In the genomic region with DNA sequence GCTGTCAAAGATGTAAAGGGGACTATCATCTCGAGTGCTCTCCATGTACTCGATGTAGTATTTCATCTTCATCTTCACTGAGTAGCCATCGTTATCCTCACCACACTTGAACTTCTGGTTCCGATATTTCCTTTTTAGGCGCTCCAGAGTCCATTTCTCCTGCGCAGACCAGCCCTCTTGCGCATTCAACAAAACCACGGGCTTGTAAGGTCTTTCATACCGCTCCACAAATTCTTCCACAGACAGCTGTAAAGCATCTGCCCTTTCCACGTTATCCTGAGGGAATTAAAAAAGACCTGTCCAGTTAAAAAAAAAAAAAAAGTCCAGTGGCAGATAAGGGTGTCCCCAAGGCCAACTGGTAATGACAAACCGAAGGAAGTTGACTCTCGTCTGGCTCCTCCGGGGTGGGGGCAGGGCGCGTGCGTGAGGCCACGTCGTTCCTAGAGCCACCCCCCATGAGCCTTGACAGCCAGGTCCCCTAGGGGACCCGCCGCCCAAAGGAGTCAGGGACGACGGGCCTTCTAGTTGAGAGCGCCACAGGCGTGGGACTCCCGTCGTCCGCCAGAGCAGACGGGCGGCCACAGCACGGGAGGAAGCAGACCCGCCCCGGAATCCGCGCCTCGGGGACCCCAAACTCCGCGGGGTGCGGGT, we compare ENCODE assay signal across 8 cellular contexts. TPM values are rescaled to one million over a fixed set of nuclear protein-coding genes. Genes with fewer than 3 reads are reported as not detected.
DNase-seq lines count a peak whose midpoint lies in the region; ATAC-seq and TF ChIP-seq lines count a peak whose summit lies in the region.

No MANE protein-coding gene starts in this region.

- H3K36me3 ChIP-seq in left lung = peaks cover 3 to 57% of the 10 kb centered on the region in 2 donors

- no peak for TF ChIP-seq CTCF in chondrocyte (IDR thresholded peaks at IDR 0.05)
- no peak for TF ChIP-seq CTCF in left lung (IDR thresholded peaks at IDR 0.05)

- intact Hi-C loops in left lung (cut with DNase I) = no loop called here

- H3K27ac Mint-ChIP-seq in chondrocyte (ENCODE audit: unreplicated experiment) = peak overlapping the region; percentile 99

- no peaks in the 10 kb centered on the region for H3K27me3 Mint-ChIP-seq in chondrocyte (ENCODE audit: low read depth)

- DNase-seq in DMS53 treated with DMSO at 0.1 percent for 48 hours (lab: John Stamatoyannopoulos, UW; ENCODE audit: unreplicated experiment) (peak; percentile 28), KG1 (lab: John Stamatoyannopoulos, UW) (peak; percentile 73), chondrocyte (ENCODE audit: low spot score) (no peak), left lung (peak; percentile 84 to 91), NCI-H2081 treated with DMSO at 0.1 percent for 48 hours (lab: John Stamatoyannopoulos, UW) (no peak)
- DNase-seq in activated CD4-positive, alpha-beta T cell treated with anti-CD3 and anti-CD28 coated beads for 1 hour = peak; percentile 56
- peak; percentile 62 to 72 for DNase-seq in stimulated activated CD4-positive, alpha-beta T cell treated with anti-CD3 and anti-CD28 coated beads, Interleukin-4, amount 100 ng/mL, for 48 hours (ENCODE audit: low read depth in 2 of 2)

- H3K9me3 ChIP-seq in left lung = no peaks in the 10 kb centered on the region

- H3K27ac ChIP-seq in left lung = peak overlapping the region; percentile 100

- ATAC-seq in GM21528 (IDR thresholded peaks at IDR 0.05; ENCODE audit: low FRiP score, unreplicated experiment) (peak; percentile 27), left lung (peak; percentile 63)

- H3K4me1 Mint-ChIP-seq in chondrocyte (ENCODE audit: low read depth) = peaks cover 52% of the 10 kb centered on the region

- no peaks in the 10 kb centered on the region for H3K27me3 ChIP-seq in left lung

- peak overlapping the region; percentile 91 for H3K4me3 Mint-ChIP-seq in chondrocyte (ENCODE audit: unreplicated experiment)

- peaks cover 17 to 70% of the 10 kb centered on the region in 2 donors for H3K4me1 ChIP-seq in left lung

- H3K36me3 Mint-ChIP-seq in chondrocyte (ENCODE audit: low read depth) = peaks cover 20% of the 10 kb centered on the region

- H3K4me3 ChIP-seq in left lung = peak overlapping the region; percentile 94 to 99

- no peaks in the 10 kb centered on the region for H3K9me3 Mint-ChIP-seq in chondrocyte (ENCODE audit: low read depth)

RNA-seq across cellular contexts. Expression of gene JMJD6, which starts 0.7 kb away (rescaled TPM):
- 22.4 to 27.2 TPM (median 25.0 TPM) in 3 replicates for total RNA-seq in chondrocyte
- total RNA-seq in left lung = 10 to 100 TPM; 23.5 to 35.9 TPM

RNA-seq across cellular contexts. Expression of gene METTL23, which starts 0.9 kb away (rescaled TPM):
- 24.3 to 28.4 TPM (median 27.0 TPM) in 3 replicates for total RNA-seq in chondrocyte
- 10 to 100 TPM; 30.6 to 33.5 TPM for total RNA-seq in left lung

RNA-seq across cellular contexts. Expression of gene SRSF2, which starts 11.4 kb away (rescaled TPM):
- total RNA-seq in chondrocyte (94.4 to 183 TPM (median 95.2 TPM) in 3 replicates), left lung (100 to 1,000 TPM; 114 to 174 TPM)

RNA-seq across cellular contexts. Expression of gene MFSD11, which starts 12.2 kb away (rescaled TPM):
- total RNA-seq in chondrocyte (30.3 to 33.6 TPM (median 31.1 TPM) in 3 replicates), left lung (10 to 100 TPM; 23.6 to 38.2 TPM)

RNA-seq across cellular contexts. Expression of gene MXRA7, which starts 14.9 kb away (rescaled TPM):
- total RNA-seq in chondrocyte (141 to 200 TPM (median 197 TPM) in 3 replicates), left lung (100 to 1,000 TPM in 1 of 2 donors, 10 to 100 TPM in 1; 83.2 to 211 TPM)

Comparison
In these comparisons a context has a peak if more than half of its experiments do, and no peak if none do; other contexts are left out.
1. DNase-seq: peak in DMS53 treated with DMSO at 0.1 percent for 48 hours (single experiment), KG1 (single experiment), activated CD4-positive, alpha-beta T cell treated with anti-CD3 and anti-CD28 coated beads for 1 hour (single experiment), left lung (2 of 2) and stimulated activated CD4-positive, alpha-beta T cell treated with anti-CD3 and anti-CD28 coated beads, Interleukin-4, amount 100 ng/mL, for 48 hours (2 of 2); none in chondrocyte (single experiment) and NCI-H2081 treated with DMSO at 0.1 percent for 48 hours (single experiment).